In genomic region chr14:64727551-64728071, GRCh38 we compare ENCODE assay signal across 19 cellular contexts. TPM values are rescaled to one million over a fixed set of nuclear protein-coding genes. Genes with fewer than 3 reads are reported as not detected.
A peak's percentile ranks its signal among the peaks of the same experiment; 100 is the strongest.
DNase-seq lines count a peak whose midpoint lies in the region; ATAC-seq and TF ChIP-seq lines count a peak whose summit lies in the region.
"Had no signal": no experiment of that assay in that cellular context is flagged by ENCODE, and none has a peak within 500 bp of the region (broad histone marks: within the 10 kb centered on the region; RNA-seq: fewer than 3 reads in every experiment).

No MANE protein-coding gene starts in this region.

- peak overlapping the region; percentile 91 for H3K27ac Mint-ChIP-seq in mesothelial cell of epicardium

- in situ Hi-C loops in transverse colon (cut with MboI; ENCODE audit: low pct_ligation_motif_present in 1 of 4, low pct_unique_long_range_greater_than_20kb in 1 of 4, low sequenced_read_pairs in 3 of 4), result no loop called here

- H3K27me3 Mint-ChIP-seq in mesothelial cell of epicardium (ENCODE audit: low read depth), result no peaks in the 10 kb centered on the region
- H3K27me3 Mint-ChIP-seq: activated CD4-positive, alpha-beta T cell treated with anti-CD3 and anti-CD28 coated beads, Interleukin-2, amount 10 ng/mL, durations not matched to agents 7 days and 5 days had no signal

- TF ChIP-seq CTCF in mesothelial cell of epicardium (IDR thresholded peaks at IDR 0.05; ENCODE audit: unreplicated experiment) (no peak), transverse colon (IDR thresholded peaks at IDR 0.05) (no peak)

- peaks cover 26% of the 10 kb centered on the region for H3K36me3 ChIP-seq in effector memory CD4-positive, alpha-beta T cell (ENCODE audit: control insufficient read depth, insufficient read depth, low read length)
- peaks cover 0 to 34% (median 15%) of the 10 kb centered on the region in 4 donors for H3K36me3 ChIP-seq in transverse colon

- intact Hi-C loops in Right ventricle myocardium superior (cut with DNase I), result no loop called here
- intact Hi-C loops in left ventricle myocardium superior (cut with micrococcal nuclease), result no loop called here
- intact Hi-C loops in transverse colon (cut with DNase I; ENCODE audit: low total_unique reads), result no loop called here

- H3K27me3 ChIP-seq in effector memory CD4-positive, alpha-beta T cell (replicated peaks; ENCODE audit: control insufficient read depth, insufficient read depth, low read length, poor library complexity, severe bottlenecking), result no peaks in the 10 kb centered on the region
- no peaks in the 10 kb centered on the region for H3K27me3 ChIP-seq in transverse colon
- H3K27me3 ChIP-seq: Peyer's patch had no signal

- no peaks in the 10 kb centered on the region for H3K9me3 Mint-ChIP-seq in mesothelial cell of epicardium
- H3K9me3 Mint-ChIP-seq: activated CD4-positive, alpha-beta T cell treated with anti-CD3 and anti-CD28 coated beads, Interleukin-2, amount 10 ng/mL, durations not matched to agents 7 days and 5 days; CD14-positive monocyte had no signal

- DNase-seq in Right ventricle myocardium superior, result peak; percentile 38
- DNase-seq in left ventricle myocardium superior, result no peak
- DNase-seq in effector memory CD4-positive, alpha-beta T cell, result no peak
- no peak for DNase-seq in mesothelial cell of epicardium (ENCODE audit: low spot score in 2 of 2, unreplicated experiment in 2 of 2)
- no peak for DNase-seq in transverse colon
- DNase-seq in NCI-H526 treated with DMSO at 0.1 percent for 48 hours (lab: John Stamatoyannopoulos, UW), result no peak
- DNase-seq in SW 1271 (lab: John Stamatoyannopoulos, UW), result no peak
- DNase-seq: ACHN; activated CD4-positive, alpha-beta T cell treated with anti-CD3 and anti-CD28 coated beads, Interleukin-2, amount 10 ng/mL, durations not matched to agents 7 days and 5 days; activated CD8-positive, alpha-beta memory T cell treated with anti-CD3 and anti-CD28 coated beads, Interleukin-2, amount 50 U/mL, for 48 hours; mesendoderm; MM.1S; NCI-H2227 treated with DMSO at 0.1 percent for 48 hours; stimulated activated CD4-positive, alpha-beta T cell treated with anti-CD3 and anti-CD28 coated beads, Interleukin-12 subunit alpha, Interleukin-12 subunit beta, amount 100 ng/mL, for 4 hours had no signal

- 93% methylated on average over 18 of the region's 22 CpGs; no CpG with 5 or more reads in 1 of the 2 donors for WGBS in transverse colon (ENCODE audit: low coverage in 1 of 2), 2 donors

- H3K4me3 Mint-ChIP-seq in mesothelial cell of epicardium, result no peak overlapping the region
- H3K4me3 Mint-ChIP-seq: activated CD4-positive, alpha-beta T cell treated with anti-CD3 and anti-CD28 coated beads, Interleukin-2, amount 10 ng/mL, durations not matched to agents 7 days and 5 days; CD14-positive monocyte had no signal

- TF ChIP-seq POLR2A in transverse colon (IDR thresholded peaks at IDR 0.05), result no peak

- H3K4me1 Mint-ChIP-seq in mesothelial cell of epicardium, result peaks cover 41% of the 10 kb centered on the region

- ATAC-seq in Right ventricle myocardium superior (ENCODE audit: poor library complexity) (no peak), left ventricle myocardium superior (no peak), GM21360 (IDR thresholded peaks at IDR 0.05; ENCODE audit: unreplicated experiment) (no peak)

- H3K27ac ChIP-seq in effector memory CD4-positive, alpha-beta T cell (ENCODE audit: insufficient read depth, low read length, poor library complexity, severe bottlenecking), result peak overlapping the region; percentile 59
- peak overlapping the region in 3 of 4 donors; percentile 67 to 91 (median 71) for H3K27ac ChIP-seq in transverse colon
- H3K27ac ChIP-seq: HL-60 had no signal

- no peak for TF ChIP-seq EP300 in transverse colon (IDR thresholded peaks at IDR 0.05; ENCODE audit: low read depth)

- H3K36me3 Mint-ChIP-seq in mesothelial cell of epicardium, result peaks cover 16% of the 10 kb centered on the region

- peaks cover 80% of the 10 kb centered on the region for H3K4me1 ChIP-seq in effector memory CD4-positive, alpha-beta T cell (ENCODE audit: control insufficient read depth, insufficient read depth, low read length, poor library complexity, severe bottlenecking)
- H3K4me1 ChIP-seq in transverse colon, result peaks cover 32 to 53% (median 50%) of the 10 kb centered on the region in 4 donors

- H3K4me3 ChIP-seq in effector memory CD4-positive, alpha-beta T cell (ENCODE audit: insufficient read depth, low read depth, low read length, poor library complexity, severe bottlenecking), result no peak overlapping the region
- no peak overlapping the region for H3K4me3 ChIP-seq in transverse colon
- H3K4me3 ChIP-seq: GM12878, Peyer's patch had no signal

- no peaks in the 10 kb centered on the region for H3K9me3 ChIP-seq in effector memory CD4-positive, alpha-beta T cell (ENCODE audit: control insufficient read depth, low read length)
- no peaks in the 10 kb centered on the region for H3K9me3 ChIP-seq in transverse colon
- H3K9me3 ChIP-seq: Peyer's patch had no signal

RNA-seq across cellular contexts. Expression of gene PLEKHG3, which starts 23.4 kb away (rescaled TPM):
- total RNA-seq in Right ventricle myocardium superior (16.6 TPM), left ventricle myocardium superior (22.0 TPM), mesothelial cell of epicardium (141 to 142 TPM (median 142 TPM) in 3 replicates), transverse colon (100 to 1,000 TPM in 2 of 4 donors, 10 to 100 TPM in 2; 58.1 to 273 (median 94.7) TPM)
